Comparison of ENCODE assay signal across 8 cellular contexts in the genomic region with DNA sequence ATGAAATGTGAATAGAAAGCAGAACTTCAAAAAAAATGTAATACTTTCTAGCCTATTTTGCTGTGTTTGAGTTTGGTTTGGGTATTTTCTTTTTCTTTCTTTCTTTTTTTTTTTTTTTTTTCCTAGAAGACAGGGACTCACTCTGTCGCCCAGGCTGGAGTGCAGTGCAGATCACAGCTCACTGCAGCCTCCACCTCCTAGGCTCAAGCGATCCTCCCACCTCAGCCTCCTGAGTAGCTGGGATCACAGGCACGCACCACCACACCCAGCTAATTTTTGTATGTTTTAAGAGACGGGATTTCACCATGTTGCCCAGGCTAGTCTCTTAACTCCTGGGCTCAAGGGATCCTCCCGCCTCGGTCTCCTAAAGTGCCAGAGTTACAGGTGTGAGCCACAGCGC. TPM values are rescaled to one million over a fixed set of nuclear protein-coding genes. Genes with fewer than 3 reads are reported as not detected.
DNase-seq lines count a peak whose midpoint lies in the region; ATAC-seq and TF ChIP-seq lines count a peak whose summit lies in the region.
"Not testable (repeated sequence)": the region's sequence is repeated elsewhere in the genome, so short reads cannot be mapped to it uniquely, and the experiment has no call there.

No MANE protein-coding gene starts in this region.

- H2BK12ac ChIP-seq in H9 (ENCODE audit: insufficient read length, low read depth, low read length), result not testable (repeated sequence)

- H2BK5ac ChIP-seq in H9 (ENCODE audit: insufficient read length, low read length), result not testable (repeated sequence)

- H3K27me3 ChIP-seq in ACC112 (ENCODE audit: insufficient read depth, low read length); H9 (ENCODE audit: insufficient read depth, low read length); duodenal mucosa (ENCODE audit: control insufficient read depth in 1 of 2, insufficient read depth in 2 of 2, low read length in 2 of 2); hepatocyte; naive thymus-derived CD4-positive, alpha-beta T cell (ENCODE audit: control insufficient read depth in 2 of 2, insufficient read depth in 2 of 2, low read length in 2 of 2); spleen (replicated peaks in 1 of 7): not testable (repeated sequence)

- H3K36me3 Mint-ChIP-seq in H9 (ENCODE audit: insufficient read depth in 1 of 3, low read depth in 3 of 3), result peaks cover 10 to 39% (median 22%) of the 10 kb centered on the region in 3 experiments; a peak in 6 of 7 replicates
- peaks cover 18% of the 10 kb centered on the region for H3K36me3 Mint-ChIP-seq in activated naive CD4-positive, alpha-beta T cell treated with anti-CD3 and anti-CD28 coated beads for 36 hours (ENCODE audit: low read depth)
- peaks cover 4 to 25% (median 10%) of the 10 kb centered on the region in 5 donors for H3K36me3 Mint-ChIP-seq in naive thymus-derived CD4-positive, alpha-beta T cell

- H4K5ac ChIP-seq in H9 (ENCODE audit: insufficient read length, low read depth, low read length), result not testable (repeated sequence)

- H4K91ac ChIP-seq in H9 (ENCODE audit: insufficient read length, low read depth, low read length), result not testable (repeated sequence)

- H3K9me3 ChIP-seq in H9 (ENCODE audit: control insufficient read depth, low read depth, low read length); duodenal mucosa (ENCODE audit: control insufficient read depth in 1 of 2, low read length in 2 of 2); hepatocyte (ENCODE audit: low read depth); naive thymus-derived CD4-positive, alpha-beta T cell (ENCODE audit: control insufficient read depth in 2 of 3, low read length in 3 of 3); spleen: not testable (repeated sequence)

- H3K4me1 ChIP-seq in ACC112 (ENCODE audit: control insufficient read depth, insufficient read depth, low read length, unreplicated experiment), result peaks cover 26% of the 10 kb centered on the region
- H3K4me1 ChIP-seq in H9 (ENCODE audit: insufficient read depth, low read length), result not testable (repeated sequence)
- peaks cover 21 to 38% of the 10 kb centered on the region in 2 donors for H3K4me1 ChIP-seq in duodenal mucosa (ENCODE audit: control insufficient read depth in 1 of 2, insufficient read depth in 2 of 2, low read length in 2 of 2)
- peaks cover 11% of the 10 kb centered on the region for H3K4me1 ChIP-seq in hepatocyte (ENCODE audit: insufficient read depth)
- peaks cover 37 to 51% of the 10 kb centered on the region in 2 donors for H3K4me1 ChIP-seq in naive thymus-derived CD4-positive, alpha-beta T cell (ENCODE audit: control insufficient read depth in 2 of 2, insufficient read depth in 2 of 2, low read length in 2 of 2)
- peaks cover 25 to 93% (median 63%) of the 10 kb centered on the region in 6 donors for H3K4me1 ChIP-seq in spleen

- peaks cover 16 to 17% of the 10 kb centered on the region in 2 experiments for H3K4me1 Mint-ChIP-seq in H9
- peaks cover 52% of the 10 kb centered on the region for H3K4me1 Mint-ChIP-seq in activated naive CD4-positive, alpha-beta T cell treated with anti-CD3 and anti-CD28 coated beads for 36 hours (ENCODE audit: low read depth)
- peaks cover 42 to 80% (median 77%) of the 10 kb centered on the region in 7 donors for H3K4me1 Mint-ChIP-seq in naive thymus-derived CD4-positive, alpha-beta T cell

- H3K18ac ChIP-seq in H9 (ENCODE audit: insufficient read length, low read depth, low read length), result not testable (repeated sequence)

- not testable (repeated sequence) for H2BK15ac ChIP-seq in H9 (ENCODE audit: low read depth, low read length)

- no CpG with 5 or more reads among the region's 7 CpGs for WGBS in H9 (ENCODE audit: extremely low coverage, insufficient read length, low lambda C conversion rate)
- WGBS in hepatocyte (ENCODE audit: low lambda C conversion rate, missing lambda C conversion rate), result 89% methylated on average over 7 of the region's 7 CpGs
- WGBS in spleen, 5 donors, result 73 to 85% (median 78%) methylated on average over 7 of the region's 7 CpGs

- H3K9me3 Mint-ChIP-seq in H9; activated naive CD4-positive, alpha-beta T cell treated with anti-CD3 and anti-CD28 coated beads for 36 hours; naive thymus-derived CD4-positive, alpha-beta T cell: not testable (repeated sequence)

- not testable (repeated sequence) for H2BK20ac ChIP-seq in H9 (ENCODE audit: low read depth, low read length, poor library complexity, severe bottlenecking)

- not testable (repeated sequence) for TF ChIP-seq CTCF in H9 (conservative IDR thresholded peaks at IDR 0.05); RWPE1 (conservative IDR thresholded peaks at IDR 0.05; ENCODE audit: low read depth); hepatocyte (IDR thresholded peaks at IDR 0.05; ENCODE audit: poor library complexity); spleen (IDR thresholded peaks at IDR 0.05 in 8 of 11, conservative IDR thresholded peaks at IDR 0.05 in 3 of 11)

- H3K27me3 Mint-ChIP-seq in H9 (ENCODE audit: low read depth); activated naive CD4-positive, alpha-beta T cell treated with anti-CD3 and anti-CD28 coated beads for 36 hours (ENCODE audit: low read depth); naive thymus-derived CD4-positive, alpha-beta T cell: not testable (repeated sequence)

- H3K14ac ChIP-seq in H9 (ENCODE audit: insufficient read depth, low read length), result not testable (repeated sequence)

- CTCF ChIA-PET in RWPE1 (lab: Yijun Ruan, JAX), result interaction anchor here (1.0 to 1.1 kb wide), 2 partner anchors 28 to 204 kb away, joined by 3 to 6 read pairs; no protein-coding TSS in a partner anchor
- CTCF ChIA-PET in activated naive CD4-positive, alpha-beta T cell treated with anti-CD3 and anti-CD28 coated beads for 36 hours (lab: Charles Lee), result interaction anchor here (0.8 to 1.9 kb wide), 3 partner anchors 11 to 86 kb away, joined by 3 to 4 read pairs (median 4); no protein-coding TSS in a partner anchor
- CTCF ChIA-PET in naive thymus-derived CD4-positive, alpha-beta T cell (lab: Charles Lee), result interaction anchor here (0.6 to 1.5 kb wide), 5 partner anchors 64 to 659 kb away, joined by 3 to 5 read pairs (median 4); no protein-coding TSS in a partner anchor

- not testable (repeated sequence) for TF ChIP-seq POLR2A in spleen (IDR thresholded peaks at IDR 0.05)

- H2AK5ac ChIP-seq in H9 (ENCODE audit: insufficient read length, low read length), result not testable (repeated sequence)

- H3K4me3 ChIP-seq in ACC112 (ENCODE audit: low read depth, low read length) (peak overlapping the region; percentile 95), duodenal mucosa (ENCODE audit: low read depth in 1 of 2, low read length in 2 of 2) (peak overlapping the region; percentile 99), hepatocyte (peak overlapping the region; percentile 79), spleen (peak overlapping the region; percentile 85 to 99 (median 98))
- peak overlapping the region; percentile 79 for H3K4me3 ChIP-seq in naive thymus-derived CD4-positive, alpha-beta T cell (ENCODE audit: low read length)

- H3K23ac ChIP-seq in H9 (ENCODE audit: insufficient read length, low read depth, low read length), result not testable (repeated sequence)

- H3K23me2 ChIP-seq in H9 (ENCODE audit: insufficient read length, low read depth, low read length, poor library complexity, severe bottlenecking), result not testable (repeated sequence)

- not testable (repeated sequence) for H3K56ac ChIP-seq in H9 (ENCODE audit: insufficient read length, low read depth, low read length)

- ATAC-seq in naive thymus-derived CD4-positive, alpha-beta T cell, result not testable (repeated sequence)

- H3K36me3 ChIP-seq in ACC112 (ENCODE audit: insufficient read depth, low read length); hepatocyte (replicated peaks; ENCODE audit: insufficient read depth, low read depth): not testable (repeated sequence)
- H3K36me3 ChIP-seq in duodenal mucosa (ENCODE audit: control insufficient read depth in 1 of 2, insufficient read depth in 2 of 2, low read length in 2 of 2) (peaks cover 15 to 30% of the 10 kb centered on the region in 2 donors), spleen (peaks cover 0 to 48% (median 21%) of the 10 kb centered on the region in 6 donors)
- peaks cover 2 to 30% (median 8%) of the 10 kb centered on the region in 3 experiments for H3K36me3 ChIP-seq in naive thymus-derived CD4-positive, alpha-beta T cell (ENCODE audit: control insufficient read depth in 2 of 3, insufficient read depth in 3 of 3, low read length in 3 of 3)

- H4K8ac ChIP-seq in H9 (replicated peaks; ENCODE audit: insufficient read length, low read depth, low read length), result not testable (repeated sequence)

- H4K20me1 ChIP-seq in H9 (ENCODE audit: control insufficient read depth, insufficient read depth, insufficient read length), result not testable (repeated sequence)
- peaks cover 30% of the 10 kb centered on the region for H4K20me1 ChIP-seq in hepatocyte (ENCODE audit: insufficient read depth, poor library complexity, severe bottlenecking)

- not testable (repeated sequence) for H2AFZ ChIP-seq in ACC112 (ENCODE audit: low read length, unreplicated experiment); H9 (ENCODE audit: low read length); hepatocyte

- H3K9ac ChIP-seq in H9 (ENCODE audit: extremely low read depth, insufficient read length, low read length) (peak overlapping the region; percentile 92), duodenal mucosa (ENCODE audit: low read depth in 1 of 2, low read length in 2 of 2) (peak overlapping the region in 1 of 2 donors; percentile 12)

- peak overlapping the region in 2 of 3 experiments; percentile 50 to 68; a peak in 2 of 7 replicates for H3K27ac Mint-ChIP-seq in H9
- H3K27ac Mint-ChIP-seq in activated naive CD4-positive, alpha-beta T cell treated with anti-CD3 and anti-CD28 coated beads for 36 hours, result peak overlapping the region; percentile 98
- H3K27ac Mint-ChIP-seq in naive thymus-derived CD4-positive, alpha-beta T cell, result peak overlapping the region in 8 of 9 donors; percentile 32 to 100 (median 98)

- POLR2A ChIA-PET in RWPE1 (lab: Yijun Ruan, JAX; ENCODE audit: low non-redundant PET), result not testable (repeated sequence)
- POLR2A ChIA-PET in naive thymus-derived CD4-positive, alpha-beta T cell (lab: Charles Lee), result interaction anchor here (0.6 to 2.9 kb wide), 8 partner anchors 28 to 451 kb away, joined by 3 to 16 read pairs (median 4); a partner anchor contains a TSS

- H3K79me2 ChIP-seq in ACC112 (ENCODE audit: control insufficient read depth, insufficient read depth, low read length, unreplicated experiment) (peaks cover 61% of the 10 kb centered on the region), H9 (ENCODE audit: insufficient read depth, low read length) (peaks cover 24% of the 10 kb centered on the region; the same call in 1 of the 2 replicates), hepatocyte (peaks cover 61% of the 10 kb centered on the region)

- DNase-seq in H9; RWPE1 (ENCODE audit: low spot score); activated naive CD4-positive, alpha-beta T cell treated with anti-CD3 and anti-CD28 coated beads for 36 hours; hepatocyte (ENCODE audit: low spot score); naive thymus-derived CD4-positive, alpha-beta T cell; spleen: not testable (repeated sequence)

- H2BK120ac ChIP-seq in H9 (ENCODE audit: low read depth, low read length, poor library complexity, severe bottlenecking), result not testable (repeated sequence)

- not testable (repeated sequence) for H3K4ac ChIP-seq in H9 (ENCODE audit: low read depth, low read length)

- H3K79me1 ChIP-seq in H9 (ENCODE audit: insufficient read depth, low read depth, low read length, poor library complexity, severe bottlenecking), result peaks cover 11% of the 10 kb centered on the region

- peak overlapping the region; percentile 98 for H3K4me3 Mint-ChIP-seq in H9
- peak overlapping the region; percentile 95 for H3K4me3 Mint-ChIP-seq in activated naive CD4-positive, alpha-beta T cell treated with anti-CD3 and anti-CD28 coated beads for 36 hours
- H3K4me3 Mint-ChIP-seq in naive thymus-derived CD4-positive, alpha-beta T cell, result peak overlapping the region; percentile 97 to 99 (median 98)

- H3T11ph ChIP-seq in H9 (ENCODE audit: low read length), result not testable (repeated sequence)

- peak overlapping the region; percentile 89 for H3K4me2 ChIP-seq in H9 (ENCODE audit: insufficient read depth, insufficient read length, low read length)
- peak overlapping the region; percentile 69 for H3K4me2 ChIP-seq in hepatocyte

- intact Hi-C loops in activated naive CD4-positive, alpha-beta T cell treated with anti-CD3 and anti-CD28 coated beads for 36 hours (cut with micrococcal nuclease), result loop anchor here (5.0 to 10.0 kb wide), 2 partner anchors 415 to 612 kb away; a partner anchor contains a TSS
- intact Hi-C loops in naive thymus-derived CD4-positive, alpha-beta T cell (cut with micrococcal nuclease); spleen (cut with DNase I; ENCODE audit: low total_unique reads): not testable (repeated sequence)

- not testable (repeated sequence) for H3K9me2 ChIP-seq in hepatocyte (replicated peaks; ENCODE audit: insufficient read depth)

- peak overlapping the region; percentile 79 for H3K27ac ChIP-seq in ACC112 (ENCODE audit: low read depth, low read length)
- not testable (repeated sequence) for H3K27ac ChIP-seq in H9 (ENCODE audit: insufficient read length, low read depth, low read length); duodenal mucosa (ENCODE audit: low read depth, low read length)
- 0 out of 2 replicates have a peak overlapping the region, but pooled peaks have one; percentile 1 for H3K27ac ChIP-seq in RWPE1
- H3K27ac ChIP-seq in hepatocyte, result peak overlapping the region; percentile 91
- H3K27ac ChIP-seq in naive thymus-derived CD4-positive, alpha-beta T cell (ENCODE audit: low read depth, low read length), result peak overlapping the region; percentile 97
- peak overlapping the region in 5 of 8 donors; percentile 86 to 93 (median 91) for H3K27ac ChIP-seq in spleen

RNA-seq across cellular contexts. Expression of a gene that starts 1.2 kb away (rescaled TPM):
- total RNA-seq in H9 (2021), result 253 and 254 TPM in 2 replicates
- total RNA-seq in activated naive CD4-positive, alpha-beta T cell treated with anti-CD3 and anti-CD28 coated beads for 36 hours, result 100 to 1,000 TPM; 279 to 284 TPM
- total RNA-seq in hepatocyte, result 64.7 and 68.1 TPM in 2 replicates
- polyA plus RNA-seq in hepatocyte, result 431 and 471 TPM in 2 replicates
- 100 to 1,000 TPM; 140 to 241 (median 154) TPM for total RNA-seq in naive thymus-derived CD4-positive, alpha-beta T cell
- 100 to 1,000 TPM; 525 to 842 TPM for polyA plus RNA-seq in naive thymus-derived CD4-positive, alpha-beta T cell
- total RNA-seq in spleen, result 100 to 1,000 TPM in 4 of 7 donors, 10 to 100 TPM in 3; 34.5 to 154 (median 135) TPM
- 100 to 1,000 TPM; 178 to 258 (median 232) TPM for polyA plus RNA-seq in spleen

RNA-seq across cellular contexts. Expression of a gene that starts 33.7 kb away (rescaled TPM):
- total RNA-seq in H9 (2021), result 51.7 and 62.0 TPM in 2 replicates
- 10 to 100 TPM; 68.4 to 68.5 TPM for total RNA-seq in activated naive CD4-positive, alpha-beta T cell treated with anti-CD3 and anti-CD28 coated beads for 36 hours
- 29.1 and 30.6 TPM in 2 replicates for total RNA-seq in hepatocyte
- 23.0 and 25.9 TPM in 2 replicates for polyA plus RNA-seq in hepatocyte
- 100 to 1,000 TPM; 140 to 192 (median 161) TPM for total RNA-seq in naive thymus-derived CD4-positive, alpha-beta T cell
- 10 to 100 TPM; 19.6 to 32.9 TPM for polyA plus RNA-seq in naive thymus-derived CD4-positive, alpha-beta T cell
- 100 to 1,000 TPM in 6 of 7 donors, 10 to 100 TPM in 1; 97.4 to 134 (median 105) TPM for total RNA-seq in spleen
- 10 to 100 TPM in 1 of 3 donors, 1 to 10 TPM in 2; 5.9 to 11.9 (median 7.9) TPM for polyA plus RNA-seq in spleen

RNA-seq across cellular contexts. Expression of a gene that starts 43.2 kb away (rescaled TPM):
- total RNA-seq in H9 (2021) (33.0 and 33.7 TPM in 2 replicates), hepatocyte (57.5 and 61.5 TPM in 2 replicates), spleen (10 to 100 TPM; 31.8 to 55.6 (median 42.8) TPM)
- total RNA-seq in activated naive CD4-positive, alpha-beta T cell treated with anti-CD3 and anti-CD28 coated beads for 36 hours, result 10 to 100 TPM; 35.3 to 35.7 TPM
- polyA plus RNA-seq in hepatocyte (19.7 and 22.4 TPM in 2 replicates), spleen (10 to 100 TPM; 13.0 to 17.8 (median 13.6) TPM)
- 10 to 100 TPM; 38.4 to 54.5 (median 46.9) TPM for total RNA-seq in naive thymus-derived CD4-positive, alpha-beta T cell
- polyA plus RNA-seq in naive thymus-derived CD4-positive, alpha-beta T cell, result 10 to 100 TPM; 20.3 to 31.7 TPM

RNA-seq across cellular contexts. Expression of a gene that starts 58.5 kb away (rescaled TPM):
- total RNA-seq in H9 (2021) (not detected in 2 replicates), hepatocyte (0.50 and 1.1 TPM in 2 replicates), spleen (10 to 100 TPM; 15.7 to 30.5 (median 20.2) TPM)
- 100 to 1,000 TPM; 103 to 106 TPM for total RNA-seq in activated naive CD4-positive, alpha-beta T cell treated with anti-CD3 and anti-CD28 coated beads for 36 hours
- polyA plus RNA-seq in hepatocyte (0.11 and 0.60 TPM in 2 replicates), spleen (1 to 10 TPM; 1.4 to 3.9 (median 3.5) TPM)
- 100 to 1,000 TPM; 122 to 220 (median 192) TPM for total RNA-seq in naive thymus-derived CD4-positive, alpha-beta T cell
- 100 to 1,000 TPM; 333 to 459 TPM for polyA plus RNA-seq in naive thymus-derived CD4-positive, alpha-beta T cell
